In the genomic region with DNA sequence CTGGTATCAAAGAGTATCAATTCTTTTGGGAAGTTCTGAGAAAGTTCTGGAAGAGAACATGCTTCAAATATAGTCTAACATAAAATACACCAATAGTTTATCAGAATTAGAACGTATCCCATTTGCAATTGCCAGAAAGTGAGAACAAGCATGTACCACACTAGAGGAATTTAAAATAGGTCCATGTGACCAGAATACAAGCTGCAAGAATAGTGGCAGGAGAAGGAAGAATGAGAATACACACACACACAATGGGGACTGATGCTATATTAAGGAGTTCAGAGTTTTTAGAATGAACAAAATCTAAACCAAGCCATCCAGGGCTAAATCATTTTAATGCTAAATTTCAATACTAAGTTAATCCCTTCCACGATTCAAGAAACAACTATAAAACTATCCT, we compare ENCODE assay signal across 25 cellular contexts.
"Had no signal": no experiment of that assay in that cellular context is flagged by ENCODE, and none has a peak within 500 bp of the region (broad histone marks: within the 10 kb centered on the region; RNA-seq: fewer than 3 reads in every experiment).

No MANE protein-coding gene starts in this region.

- H3K36me3 ChIP-seq: right lobe of liver, uterus had no signal

- H3K4me3 ChIP-seq: hepatocyte, lung, mucosa of descending colon, psoas muscle, right lobe of liver, suprapubic skin, transverse colon, upper lobe of right lung, uterus had no signal

- H3K9me3 Mint-ChIP-seq: effector memory CD8-positive, alpha-beta T cell; natural killer cell treated with Interleukin-12 subunit alpha and Interleukin-12 subunit beta and Interleukin-15 and Interleukin-18, amount 100 ng/mL, for 72 hours had no signal

- H3K4me1 ChIP-seq: psoas muscle, right lobe of liver, suprapubic skin, transverse colon, upper lobe of right lung had no signal

- ATAC-seq: effector memory CD8-positive, alpha-beta T cell; left colon; mucosa of descending colon; natural killer cell treated with Interleukin-12 subunit alpha and Interleukin-12 subunit beta and Interleukin-15 and Interleukin-18, amount 100 ng/mL, for 72 hours; psoas muscle; right lobe of liver; stimulated activated naive CD8-positive, alpha-beta T cell treated with anti-CD3 and anti-CD28 coated beads, Interleukin-15, amount 100 ng/mL, for 72 hours; upper lobe of right lung had no signal

- H3K27me3 ChIP-seq: hepatocyte, right lobe of liver, suprapubic skin, transverse colon, upper lobe of right lung, uterus had no signal

- DNase-seq: cerebellar nuclear complex; cortex of kidney; effector memory CD8-positive, alpha-beta T cell; head of caudate nucleus; left colon; mesenchymal stem cell; mucosa of descending colon; naive B cell; posterior cingulate gyrus; psoas muscle; right lobe of liver; small intestine; stimulated activated CD4-positive, alpha-beta T cell treated with anti-CD3 and anti-CD28 coated beads, Interleukin-15, amount 100 ng/mL, for 24 hours; stimulated activated CD4-positive, alpha-beta T cell treated with anti-CD3 and anti-CD28 coated beads, Interleukin-2, amount 100 ng/mL, for 48 hours; stimulated activated naive CD4-positive, alpha-beta T cell; stimulated activated naive CD8-positive, alpha-beta T cell treated with anti-CD3 and anti-CD28 coated beads, Interleukin-15, amount 100 ng/mL, for 72 hours; transverse colon; upper lobe of right lung; uterus had no signal

- H3K9me3 ChIP-seq: mucosa of descending colon, psoas muscle, right lobe of liver, transverse colon, upper lobe of right lung, uterus had no signal

- H3K27ac Mint-ChIP-seq: mesothelial cell of epicardium; natural killer cell treated with Interleukin-12 subunit alpha and Interleukin-12 subunit beta and Interleukin-15 and Interleukin-18, amount 100 ng/mL, for 72 hours; stimulated activated naive CD8-positive, alpha-beta T cell treated with anti-CD3 and anti-CD28 coated beads, Interleukin-15, amount 100 ng/mL, for 72 hours had no signal

- H3K27ac ChIP-seq: hepatocyte, psoas muscle, right lobe of liver, suprapubic skin, transverse colon, upper lobe of right lung, uterus had no signal

- H3K4me3 Mint-ChIP-seq: effector memory CD8-positive, alpha-beta T cell; mesothelial cell of epicardium; naive B cell; natural killer cell treated with Interleukin-12 subunit alpha and Interleukin-12 subunit beta and Interleukin-15 and Interleukin-18, amount 100 ng/mL, for 72 hours; neural crest cell; stimulated activated naive CD8-positive, alpha-beta T cell treated with anti-CD3 and anti-CD28 coated beads, Interleukin-15, amount 100 ng/mL, for 72 hours had no signal

- H3K27me3 Mint-ChIP-seq: effector memory CD8-positive, alpha-beta T cell; naive B cell; natural killer cell treated with Interleukin-12 subunit alpha and Interleukin-12 subunit beta and Interleukin-15 and Interleukin-18, amount 100 ng/mL, for 72 hours; stimulated activated naive CD8-positive, alpha-beta T cell treated with anti-CD3 and anti-CD28 coated beads, Interleukin-15, amount 100 ng/mL, for 72 hours had no signal

- H3K36me3 Mint-ChIP-seq: natural killer cell treated with Interleukin-12 subunit alpha and Interleukin-12 subunit beta and Interleukin-15 and Interleukin-18, amount 100 ng/mL, for 72 hours had no signal

- H3K4me1 Mint-ChIP-seq: neural crest cell had no signal
